7 cellular contexts compared by ENCODE assay signal in the genomic region with DNA sequence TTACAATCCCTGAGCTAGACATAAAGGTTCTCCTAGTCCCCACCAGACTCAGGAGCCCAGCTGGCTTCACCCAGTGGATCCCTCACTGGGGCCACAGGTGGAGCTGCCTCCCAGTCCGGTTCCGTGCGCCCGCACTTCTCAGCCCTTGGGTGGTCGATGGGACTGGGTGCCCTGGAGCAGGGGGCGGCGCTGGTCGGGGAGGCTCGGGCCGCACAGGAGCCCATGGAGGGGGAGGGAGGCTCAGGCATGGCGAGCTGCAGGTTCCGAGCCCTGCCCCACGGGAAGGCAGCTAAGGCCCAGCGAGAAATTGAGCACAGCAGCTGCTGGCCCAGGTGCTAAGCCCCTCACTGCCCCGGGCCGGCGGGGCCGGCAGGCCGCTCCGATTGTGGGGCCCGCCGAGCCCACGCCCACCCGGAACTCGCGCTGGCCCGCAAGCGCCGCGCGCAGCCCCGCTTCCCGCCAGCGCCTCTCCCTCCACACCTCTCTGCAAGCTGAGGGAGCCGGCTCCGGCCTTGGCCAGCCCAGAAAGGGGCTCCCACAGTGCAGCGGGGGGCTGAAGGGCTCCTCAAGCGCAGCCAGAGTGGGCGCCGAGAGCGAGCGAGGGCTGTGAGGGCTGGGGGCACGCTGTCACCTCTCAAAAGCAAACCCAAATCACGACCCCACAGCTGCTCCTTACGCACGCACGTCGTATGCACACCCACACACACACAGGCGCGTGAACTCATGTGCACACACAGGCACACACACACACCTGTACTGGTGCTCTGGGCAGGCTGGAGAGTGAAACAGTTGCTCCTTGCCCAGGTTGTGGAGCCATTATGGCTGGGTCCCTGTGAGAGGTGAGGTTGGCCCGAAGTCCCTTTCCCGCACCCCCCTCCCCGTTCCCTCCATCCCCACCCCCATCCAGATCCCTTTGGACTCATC. TPM values are rescaled to one million over a fixed set of nuclear protein-coding genes. Genes with fewer than 3 reads are reported as not detected.
DNase-seq lines count a peak whose midpoint lies in the region; ATAC-seq and TF ChIP-seq lines count a peak whose summit lies in the region.
"Not testable (repeated sequence)": the region's sequence is repeated elsewhere in the genome, so short reads cannot be mapped to it uniquely, and the experiment has no call there.

No MANE protein-coding gene starts in this region.

- H3K4me3 ChIP-seq in HFF-Myc (replicated peaks; ENCODE audit: low read depth, low read length) (peak overlapping the region; percentile 33; the same call in 1 of the 2 replicates), WI38 (ENCODE audit: low read depth, low read length) (peak overlapping the region; percentile 48; the same call in 1 of the 2 replicates), astrocyte of the spinal cord (ENCODE audit: low read depth, low read length) (peak overlapping the region; percentile 43), esophagus muscularis mucosa (peak overlapping the region; percentile 44 to 66 (median 56)), iPS-18c (ENCODE audit: insufficient read depth, low read depth, low read length) (peak overlapping the region; percentile 77), skin epidermis (peak overlapping the region; percentile 4 to 37 (median 23))

- 62% methylated on average over 28 of the region's 53 CpGs for WGBS in esophagus muscularis mucosa

- in situ Hi-C loops in astrocyte of the spinal cord (cut with HindIII; ENCODE audit: low sequenced_read_pairs): not testable (repeated sequence)

- H3K27ac Mint-ChIP-seq in naive thymus-derived CD8-positive, alpha-beta T cell: not testable (repeated sequence)

- intact Hi-C loops in esophagus muscularis mucosa (cut with DNase I): not testable (repeated sequence)

- peaks cover 11 to 18% (median 16%) of the 10 kb centered on the region in 4 donors for H3K4me1 ChIP-seq in esophagus muscularis mucosa

- TF ChIP-seq CTCF in HFF-Myc (IDR thresholded peaks at IDR 0.05; ENCODE audit: low read depth, low read length, missing control alignments); WI38 (IDR thresholded peaks at IDR 0.05; ENCODE audit: low read depth, low read length); astrocyte of the spinal cord (IDR thresholded peaks at IDR 0.05; ENCODE audit: low read depth, low read length); esophagus muscularis mucosa (IDR thresholded peaks at IDR 0.05): not testable (repeated sequence)

- peaks cover 0 to 37% (median 0%) of the 10 kb centered on the region in 4 donors for H3K27me3 ChIP-seq in esophagus muscularis mucosa

- peaks cover 0 to 14% (median 3%) of the 10 kb centered on the region in 4 donors for H3K4me1 Mint-ChIP-seq in naive thymus-derived CD8-positive, alpha-beta T cell

- not testable (repeated sequence) for H3K9me3 Mint-ChIP-seq in naive thymus-derived CD8-positive, alpha-beta T cell

- not testable (repeated sequence) for H3K27ac ChIP-seq in esophagus muscularis mucosa (replicated peaks in 1 of 4); skin epidermis

- TF ChIP-seq POLR2A in esophagus muscularis mucosa (IDR thresholded peaks at IDR 0.05; ENCODE audit: low read depth): not testable (repeated sequence)

- H3K27me3 Mint-ChIP-seq in naive thymus-derived CD8-positive, alpha-beta T cell: peaks cover 1 to 33% (median 32%) of the 10 kb centered on the region in 5 donors

- not testable (repeated sequence) for TF ChIP-seq EP300 in esophagus muscularis mucosa (IDR thresholded peaks at IDR 0.05)

- H3K36me3 ChIP-seq in esophagus muscularis mucosa: not testable (repeated sequence)

- DNase-seq in HFF-Myc (ENCODE audit: extremely low read depth, low read depth); astrocyte of the spinal cord (ENCODE audit: low read depth, low spot score); esophagus muscularis mucosa (ENCODE audit: extremely low spot score): not testable (repeated sequence)
- DNase-seq in naive thymus-derived CD8-positive, alpha-beta T cell: peak in 2 of 10 donors; percentile 7 to 8

- peak overlapping the region; percentile 66 to 89 (median 80) for H3K4me3 Mint-ChIP-seq in naive thymus-derived CD8-positive, alpha-beta T cell

- H3K36me3 Mint-ChIP-seq in naive thymus-derived CD8-positive, alpha-beta T cell: not testable (repeated sequence)

- H3K9me3 ChIP-seq in esophagus muscularis mucosa; iPS-18c (ENCODE audit: control insufficient read depth, insufficient read depth, low read length): not testable (repeated sequence)

- POLR2A ChIA-PET in naive thymus-derived CD8-positive, alpha-beta T cell (lab: Charles Lee): not testable (repeated sequence)

- not testable (repeated sequence) for ATAC-seq in naive thymus-derived CD8-positive, alpha-beta T cell

RNA-seq across cellular contexts. Expression of gene SLC6A12, which starts 25.7 kb away (rescaled TPM):
- under 1 TPM in 3 of 4 donors, not detected in 1; 0.17 to 0.78 (median 0.34) TPM for total RNA-seq in esophagus muscularis mucosa
- under 1 TPM in 1 of 2 experiments, not detected in 1; 0.78 TPM for total RNA-seq in naive thymus-derived CD8-positive, alpha-beta T cell
- not detected for polyA plus RNA-seq in naive thymus-derived CD8-positive, alpha-beta T cell

Comparison
In these comparisons a context has a peak if more than half of its experiments do, and no peak if none do; other contexts are left out.
1. H3K4me3 ChIP-seq: peak in every context shown above with its lines; median percentile 77 in iPS-18c; 56 in esophagus muscularis mucosa; 48 in WI38; 43 in astrocyte of the spinal cord; 33 in HFF-Myc; 23 in skin epidermis.